ENCODE assay signal across 7 cellular contexts in genomic region chr19:45515081-45515624, GRCh38. TPM values are rescaled to one million over a fixed set of nuclear protein-coding genes. Genes with fewer than 3 reads are reported as not detected.
DNase-seq lines count a peak whose midpoint lies in the region; ATAC-seq and TF ChIP-seq lines count a peak whose summit lies in the region.

No MANE protein-coding gene starts in this region.

- POLR2A ChIA-PET in HEK293 (lab: Yijun Ruan, JAX): interaction anchor here (1.2 to 1.4 kb wide), 2 partner anchors 7 to 254 kb away, joined by 3 to 4 read pairs; partner anchors contain the start of gene SIX5

- peaks cover 43% of the 10 kb centered on the region for H3K4me1 Mint-ChIP-seq in T-helper 1 cell treated with Interleukin-12 subunit alpha and Interleukin-12 subunit beta and Interleukin-4 antibody, amounts not matched to agents 30 μg/mL and 1 μg/mL, for 36 hours (ENCODE audit: low read depth)
- H3K4me1 Mint-ChIP-seq in stimulated activated naive CD8-positive, alpha-beta T cell treated with anti-CD3 and anti-CD28 coated beads, Interleukin-15, Interleukin-2, amounts not matched to agents 100 ng/mL and 50 ng/mL, for 24 hours (ENCODE audit: low read depth): peaks cover 58% of the 10 kb centered on the region

- ATAC-seq in heart left ventricle (peak; percentile 26 to 81 (median 66)), GM19455 (IDR thresholded peaks at IDR 0.05; ENCODE audit: unreplicated experiment) (no peak)

- H3K36me3 Mint-ChIP-seq in T-helper 1 cell treated with Interleukin-12 subunit alpha and Interleukin-12 subunit beta and Interleukin-4 antibody, amounts not matched to agents 30 μg/mL and 1 μg/mL, for 36 hours (ENCODE audit: low read depth): peaks cover 38% of the 10 kb centered on the region
- peaks cover 34% of the 10 kb centered on the region for H3K36me3 Mint-ChIP-seq in stimulated activated naive CD8-positive, alpha-beta T cell treated with anti-CD3 and anti-CD28 coated beads, Interleukin-15, Interleukin-2, amounts not matched to agents 100 ng/mL and 50 ng/mL, for 24 hours (ENCODE audit: low read depth)

- no peaks in the 10 kb centered on the region for H3K9me3 ChIP-seq in HEK293 (ENCODE audit: control insufficient read depth, insufficient read depth, low read depth, low read length)
- H3K9me3 ChIP-seq in heart left ventricle: no peaks in the 10 kb centered on the region

- H3K27ac ChIP-seq in HEK293 (ENCODE audit: extremely low read depth, low read depth, low read length): no peak overlapping the region
- H3K27ac ChIP-seq in heart left ventricle: peak overlapping the region in 11 of 12 donors; percentile 6 to 93 (median 77)

- intact Hi-C loops in heart left ventricle (cut with DNase I): no loop called here

- CTCF ChIA-PET in HEK293 (lab: Yijun Ruan, JAX): interaction anchor here (0.6 to 1.7 kb wide), 5 partner anchors 30 to 246 kb away, joined by 4 to 5 read pairs (median 4); no protein-coding TSS in a partner anchor

- 50 to 75% (median 62%) methylated on average over 10 of the region's 10 CpGs for WGBS in heart left ventricle, 4 donors

- no peak for TF ChIP-seq CTCF in HEK293 (tag by site-specific recombination; IDR thresholded peaks at IDR 0.05)
- TF ChIP-seq CTCF in heart left ventricle (IDR thresholded peaks at IDR 0.05): no peak

- TF ChIP-seq POLR2A in heart left ventricle (IDR thresholded peaks at IDR 0.05): no peak

- H3K4me1 ChIP-seq in HEK293 (ENCODE audit: control insufficient read depth, insufficient read depth, low read length): no peaks in the 10 kb centered on the region
- peaks cover 9 to 69% (median 39%) of the 10 kb centered on the region in 12 donors for H3K4me1 ChIP-seq in heart left ventricle

- peak overlapping the region; percentile 34 for H3K4me3 Mint-ChIP-seq in T-helper 1 cell treated with Interleukin-12 subunit alpha and Interleukin-12 subunit beta and Interleukin-4 antibody, amounts not matched to agents 30 μg/mL and 1 μg/mL, for 36 hours
- H3K4me3 Mint-ChIP-seq in stimulated activated naive CD8-positive, alpha-beta T cell treated with anti-CD3 and anti-CD28 coated beads, Interleukin-15, Interleukin-2, amounts not matched to agents 100 ng/mL and 50 ng/mL, for 24 hours: peak overlapping the region; percentile 52

- no peaks in the 10 kb centered on the region for H3K27me3 ChIP-seq in heart left ventricle

- DNase-seq in heart left ventricle (peak in 4 of 5 donors; percentile 68 to 75 (median 70)), T1000 (lab: John Stamatoyannopoulos, UW) (no peak), kidney tubule cell (ENCODE audit: low spot score) (no peak)

- no peaks in the 10 kb centered on the region for H3K27me3 Mint-ChIP-seq in T-helper 1 cell treated with Interleukin-12 subunit alpha and Interleukin-12 subunit beta and Interleukin-4 antibody, amounts not matched to agents 30 μg/mL and 1 μg/mL, for 36 hours (ENCODE audit: low read depth)
- no peaks in the 10 kb centered on the region for H3K27me3 Mint-ChIP-seq in stimulated activated naive CD8-positive, alpha-beta T cell treated with anti-CD3 and anti-CD28 coated beads, Interleukin-15, Interleukin-2, amounts not matched to agents 100 ng/mL and 50 ng/mL, for 24 hours

- H3K4me3 ChIP-seq in HEK293 (ENCODE audit: low read depth, low read length) (no peak overlapping the region), heart left ventricle (peak overlapping the region in 2 of 12 donors; percentile 12 to 21)

- H3K9me3 Mint-ChIP-seq in T-helper 1 cell treated with Interleukin-12 subunit alpha and Interleukin-12 subunit beta and Interleukin-4 antibody, amounts not matched to agents 30 μg/mL and 1 μg/mL, for 36 hours: no peaks in the 10 kb centered on the region
- H3K9me3 Mint-ChIP-seq in stimulated activated naive CD8-positive, alpha-beta T cell treated with anti-CD3 and anti-CD28 coated beads, Interleukin-15, Interleukin-2, amounts not matched to agents 100 ng/mL and 50 ng/mL, for 24 hours: no peaks in the 10 kb centered on the region

- peak overlapping the region; percentile 84 for H3K27ac Mint-ChIP-seq in T-helper 1 cell treated with Interleukin-12 subunit alpha and Interleukin-12 subunit beta and Interleukin-4 antibody, amounts not matched to agents 30 μg/mL and 1 μg/mL, for 36 hours
- peak overlapping the region; percentile 86 for H3K27ac Mint-ChIP-seq in stimulated activated naive CD8-positive, alpha-beta T cell treated with anti-CD3 and anti-CD28 coated beads, Interleukin-15, Interleukin-2, amounts not matched to agents 100 ng/mL and 50 ng/mL, for 24 hours

- H3K36me3 ChIP-seq in HEK293 (ENCODE audit: control insufficient read depth in 2 of 2, insufficient read depth in 1 of 2, low read length in 2 of 2) (peaks cover 0 to 17% of the 10 kb centered on the region in 2 experiments; a peak in 2 of 3 replicates), heart left ventricle (peaks cover 0 to 49% (median 26%) of the 10 kb centered on the region in 9 donors)

TF ChIP-seq in HEK293, 187 proteins besides CTCF, POLR2A, EP300 and RAD21:
- no peak for TF ChIP-seq AEBP2 (tag by site-specific recombination; IDR thresholded peaks at IDR 0.05; ENCODE audit: borderline replicate concordance)
- no peak for TF ChIP-seq ZNF561 (tag by site-specific recombination; IDR thresholded peaks at IDR 0.05; ENCODE audit: borderline replicate concordance)
- TF ChIP-seq GLIS1 (tag by site-specific recombination; IDR thresholded peaks at IDR 0.05): peak; percentile 36
TF ChIP-seq in HEK293: peak in this region for 1.

RNA-seq across cellular contexts. Expression of gene VASP, which starts 7.9 kb away (rescaled TPM):
- total RNA-seq in heart left ventricle: 100 to 1,000 TPM in 1 of 9 donors, 10 to 100 TPM in 8; 31.2 to 106 (median 46.8) TPM
- polyA plus RNA-seq in heart left ventricle: 10 to 100 TPM; 50.9 to 74.9 TPM

RNA-seq across cellular contexts. Expression of gene PPM1N, which starts 16.9 kb away (rescaled TPM):
- 1 to 10 TPM in 1 of 9 donors, under 1 TPM in 3, not detected in 5; 0.56 to 2.7 (median 0.65) TPM for total RNA-seq in heart left ventricle
- under 1 TPM; 0.23 to 0.78 TPM for polyA plus RNA-seq in heart left ventricle

RNA-seq across cellular contexts. Expression of gene RTN2, which starts 18.3 kb away (rescaled TPM):
- total RNA-seq in heart left ventricle: 10 to 100 TPM; 12.9 to 33.0 (median 26.9) TPM
- 10 to 100 TPM; 12.1 to 14.2 TPM for polyA plus RNA-seq in heart left ventricle

RNA-seq across cellular contexts. Expression of gene FOSB, which starts 47.4 kb away (rescaled TPM):
- 100 to 1,000 TPM in 1 of 9 donors, 10 to 100 TPM in 1, 1 to 10 TPM in 4, under 1 TPM in 3; 0.23 to 107 (median 1.1) TPM for total RNA-seq in heart left ventricle
- 1 to 10 TPM; 1.4 to 8.0 TPM for polyA plus RNA-seq in heart left ventricle

Comparison
In these comparisons a context has a peak if more than half of its experiments do, and no peak if none do; other contexts are left out.
1. DNase-seq: peak in heart left ventricle (4 of 5); none in T1000 (single experiment) and kidney tubule cell (single experiment).